Comparison of ENCODE assay signal across 27 cellular contexts in the genomic region with DNA sequence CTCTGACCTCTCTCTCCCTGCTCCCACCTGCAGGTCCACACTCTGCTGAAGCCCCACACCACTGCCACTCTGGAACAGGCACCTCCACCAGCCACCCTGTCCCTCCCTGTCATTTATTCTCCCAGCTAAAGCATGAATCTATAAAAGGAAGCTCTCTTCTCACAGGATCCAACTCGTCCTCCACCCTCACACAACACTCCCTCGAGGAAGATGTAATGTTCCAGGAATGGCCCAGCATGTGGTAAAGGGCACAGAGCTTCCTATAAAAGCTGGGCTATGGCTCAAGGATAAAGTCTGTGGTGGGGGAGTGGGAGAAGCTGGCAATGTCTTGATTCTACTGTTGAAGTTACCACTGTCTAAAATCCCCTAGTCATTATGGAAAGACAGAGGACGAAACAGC.
"Had no signal": no experiment of that assay in that cellular context is flagged by ENCODE, and none has a peak within 500 bp of the region (broad histone marks: within the 10 kb centered on the region; RNA-seq: fewer than 3 reads in every experiment).

No MANE protein-coding gene starts in this region.

- H3K27me3 ChIP-seq: ascending aorta, body of pancreas, cardiac muscle cell, MG63 had no signal

- H3K9me3 ChIP-seq: ascending aorta, body of pancreas, MG63 had no signal

- H3K9me3 Mint-ChIP-seq: activated CD4-positive, alpha-beta memory T cell treated with anti-CD3 and anti-CD28 coated beads for 36 hours; activated CD4-positive, alpha-beta T cell treated with anti-CD3 and anti-CD28 coated beads, Interleukin-2, amount 10 ng/mL, durations not matched to agents 7 days and 5 days; activated naive CD4-positive, alpha-beta T cell treated with anti-CD3 and anti-CD28 coated beads, Interleukin-2, amount 50 U/mL, for 72 hours; activated naive CD8-positive, alpha-beta T cell treated with anti-CD3 and anti-CD28 coated beads, Interleukin-2, amount 50 U/mL, for 24 hours; activated T-cell treated with anti-CD3 and anti-CD28 coated beads, Interleukin-2, amount 50 U/mL, for 72 hours; T-cell had no signal

- H3K4me2 ChIP-seq: KMS-11 had no signal

- H3K27ac Mint-ChIP-seq: activated CD4-positive, alpha-beta memory T cell treated with anti-CD3 and anti-CD28 coated beads for 36 hours; activated CD4-positive, alpha-beta T cell treated with anti-CD3 and anti-CD28 coated beads, Interleukin-2, amount 10 ng/mL, durations not matched to agents 7 days and 5 days; activated naive CD4-positive, alpha-beta T cell treated with anti-CD3 and anti-CD28 coated beads, Interleukin-2, amount 50 U/mL, for 72 hours; activated naive CD8-positive, alpha-beta T cell treated with anti-CD3 and anti-CD28 coated beads, Interleukin-2, amount 50 U/mL, for 24 hours; activated T-cell treated with anti-CD3 and anti-CD28 coated beads, Interleukin-2, amount 50 U/mL, for 72 hours; T-cell had no signal

- H3K4me3 ChIP-seq: ascending aorta, body of pancreas, cardiac muscle cell, MG63, SK-N-MC had no signal

- H3K4me1 ChIP-seq: ascending aorta, body of pancreas had no signal

- DNase-seq: activated CD4-positive, alpha-beta memory T cell treated with anti-CD3 and anti-CD28 coated beads for 36 hours; activated CD4-positive, alpha-beta T cell treated with anti-CD3 and anti-CD28 coated beads, Interleukin-2, amount 10 ng/mL, durations not matched to agents 7 days and 5 days; activated CD4-positive, CD25-positive, alpha-beta regulatory T cell; activated naive CD4-positive, alpha-beta T cell; activated naive CD8-positive, alpha-beta T cell treated with anti-CD3 and anti-CD28 coated beads, Interleukin-2, amount 50 U/mL, for 24 hours; activated T-cell treated with anti-CD3 and anti-CD28 coated beads for 4 hours; activated T-cell treated with anti-CD3 and anti-CD28 coated beads, Interleukin-2, amount 50 U/mL, for 72 hours; amniotic stem cell; body of pancreas; MG63; NCI-H1105; NCI-H1436; NCI-H1694 treated with DMSO at 0.1 percent for 48 hours; NCI-H2029 treated with DMSO at 0.1 percent for 48 hours; NCI-H345; NCI-H510A; NCI-H526 treated with DMSO at 0.1 percent for 48 hours; NCI-H82; SIG-M5; T-cell; T-helper 2 cell had no signal

- H3K4me1 Mint-ChIP-seq: activated CD4-positive, alpha-beta T cell treated with anti-CD3 and anti-CD28 coated beads, Interleukin-2, amount 10 ng/mL, durations not matched to agents 7 days and 5 days; activated naive CD8-positive, alpha-beta T cell treated with anti-CD3 and anti-CD28 coated beads, Interleukin-2, amount 50 U/mL, for 24 hours; T-cell had no signal

- H3K4me3 Mint-ChIP-seq: activated CD4-positive, alpha-beta memory T cell treated with anti-CD3 and anti-CD28 coated beads for 36 hours; activated CD4-positive, alpha-beta T cell treated with anti-CD3 and anti-CD28 coated beads, Interleukin-2, amount 10 ng/mL, durations not matched to agents 7 days and 5 days; activated naive CD8-positive, alpha-beta T cell treated with anti-CD3 and anti-CD28 coated beads, Interleukin-2, amount 50 U/mL, for 24 hours; activated T-cell treated with anti-CD3 and anti-CD28 coated beads, Interleukin-2, amount 50 U/mL, for 72 hours; T-cell had no signal

- H3K27me3 Mint-ChIP-seq: activated CD4-positive, alpha-beta memory T cell treated with anti-CD3 and anti-CD28 coated beads for 36 hours; activated CD4-positive, alpha-beta T cell treated with anti-CD3 and anti-CD28 coated beads, Interleukin-2, amount 10 ng/mL, durations not matched to agents 7 days and 5 days; activated naive CD8-positive, alpha-beta T cell treated with anti-CD3 and anti-CD28 coated beads, Interleukin-2, amount 50 U/mL, for 24 hours; T-cell had no signal

- H3K27ac ChIP-seq: ascending aorta, body of pancreas, cardiac muscle cell, KMS-11, SK-N-MC, VCaP had no signal

- H3K9ac ChIP-seq: KMS-11 had no signal

- ATAC-seq: activated naive CD4-positive, alpha-beta T cell treated with anti-CD3 and anti-CD28 coated beads, Interleukin-2, amount 50 U/mL, for 72 hours; activated naive CD8-positive, alpha-beta T cell treated with anti-CD3 and anti-CD28 coated beads, Interleukin-2, amount 50 U/mL, for 24 hours; activated T-cell treated with anti-CD3 and anti-CD28 coated beads, Interleukin-2, amount 50 U/mL, for 72 hours; body of pancreas; T-cell had no signal
